1 cellular context compared by ENCODE assay signal in the genomic region with DNA sequence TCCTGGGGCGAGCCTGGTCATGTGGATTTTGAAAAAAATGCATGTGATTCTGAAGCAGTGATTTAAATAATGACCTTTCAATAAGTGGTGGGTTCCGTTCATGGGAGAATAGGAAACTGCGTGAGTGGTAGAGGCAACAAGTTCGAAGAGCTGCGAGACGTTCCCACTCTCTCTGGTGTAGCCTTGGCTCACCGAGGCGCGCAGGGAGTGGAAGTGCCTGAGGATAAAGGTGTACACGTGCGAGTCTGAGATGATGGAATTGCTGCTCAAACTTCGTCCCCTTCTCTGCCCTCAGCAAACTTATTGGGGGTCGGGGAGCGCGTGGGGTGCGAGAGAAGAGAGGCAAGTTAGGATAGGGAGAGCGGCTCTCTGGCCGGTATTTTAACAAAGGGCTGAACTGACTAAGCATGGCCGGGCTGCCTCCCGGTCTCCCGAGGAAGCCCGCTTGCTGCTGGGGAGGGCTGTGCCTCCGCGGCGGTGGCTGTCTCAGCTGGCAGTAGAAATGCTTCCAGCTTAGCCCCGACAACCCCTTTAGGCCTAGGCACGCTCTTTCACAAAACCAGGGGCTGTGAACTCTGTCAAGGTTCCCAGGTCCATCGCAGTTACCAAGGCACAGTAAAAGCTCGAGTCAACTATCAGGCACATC.
TF ChIP-seq lines count a peak whose summit lies in the region.

No MANE protein-coding gene starts in this region.

TF ChIP-seq in GM12878, 131 proteins besides CTCF, POLR2A, EP300 and RAD21:
- TF ChIP-seq, protein P1, sequence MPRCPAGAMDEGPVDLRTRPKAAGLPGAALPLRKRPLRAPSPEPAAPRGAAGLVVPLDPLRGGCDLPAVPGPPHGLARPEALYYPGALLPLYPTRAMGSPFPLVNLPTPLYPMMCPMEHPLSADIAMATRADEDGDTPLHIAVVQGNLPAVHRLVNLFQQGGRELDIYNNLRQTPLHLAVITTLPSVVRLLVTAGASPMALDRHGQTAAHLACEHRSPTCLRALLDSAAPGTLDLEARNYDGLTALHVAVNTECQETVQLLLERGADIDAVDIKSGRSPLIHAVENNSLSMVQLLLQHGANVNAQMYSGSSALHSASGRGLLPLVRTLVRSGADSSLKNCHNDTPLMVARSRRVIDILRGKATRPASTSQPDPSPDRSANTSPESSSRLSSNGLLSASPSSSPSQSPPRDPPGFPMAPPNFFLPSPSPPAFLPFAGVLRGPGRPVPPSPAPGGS (IDR thresholded peaks at IDR 0.05; ENCODE audit: borderline replicate concordance, insufficient read depth, low read depth, low read length, poor library complexity, severe bottlenecking) = no peak
- TF ChIP-seq, protein P2, sequence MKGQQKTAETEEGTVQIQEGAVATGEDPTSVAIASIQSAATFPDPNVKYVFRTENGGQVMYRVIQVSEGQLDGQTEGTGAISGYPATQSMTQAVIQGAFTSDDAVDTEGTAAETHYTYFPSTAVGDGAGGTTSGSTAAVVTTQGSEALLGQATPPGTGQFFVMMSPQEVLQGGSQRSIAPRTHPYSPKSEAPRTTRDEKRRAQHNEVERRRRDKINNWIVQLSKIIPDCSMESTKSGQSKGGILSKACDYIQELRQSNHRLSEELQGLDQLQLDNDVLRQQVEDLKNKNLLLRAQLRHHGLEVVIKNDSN (IDR thresholded peaks at IDR 0.05; ENCODE audit: borderline replicate concordance, extremely low read length, insufficient read depth, low read depth, low read length) = no peak
- TF ChIP-seq ETV6 (conservative IDR thresholded peaks at IDR 0.05 in 1 of 2, IDR thresholded peaks at IDR 0.05 in 1 of 2; ENCODE audit: borderline replicate concordance in 1 of 2, low read depth in 1 of 2) (0 out of 4 replicates have a peak, but pooled peaks of 1 of the 2 experiments have one; percentile 19), SP1 (IDR thresholded peaks at IDR 0.05; ENCODE audit: low read depth, low read length) (no peak), RUNX3 (IDR thresholded peaks at IDR 0.05; ENCODE audit: low read length) (peak; percentile 28; the same call in 1 of the 2 replicates), MYC (IDR thresholded peaks at IDR 0.05; ENCODE audit: insufficient read depth, insufficient read length, insufficient replicate concordance, low read length, severe bottlenecking) (peak; percentile 29), ZNF384 (IDR thresholded peaks at IDR 0.05; ENCODE audit: borderline replicate concordance, low read depth, low read length) (0 out of 2 replicates have a peak, but pooled peaks have one; percentile 1), NFXL1 (IDR thresholded peaks at IDR 0.05; ENCODE audit: borderline replicate concordance) (no peak), EGR1 (IDR thresholded peaks at IDR 0.05; ENCODE audit: borderline replicate concordance in 1 of 2, low read depth in 2 of 2, low read length in 2 of 2) (no peak), LARP7 (IDR thresholded peaks at IDR 0.05) (0 out of 2 replicates have a peak, but pooled peaks have one; percentile 25), POLR2AphosphoS5 (IDR thresholded peaks at IDR 0.05; ENCODE audit: low read length) (peak; percentile 72; the same call in 1 of the 2 replicates), YY1 (IDR thresholded peaks at IDR 0.05; ENCODE audit: low read depth, low read length) (peak; percentile 22; the same call in 1 of the 2 replicates), CBFB (IDR thresholded peaks at IDR 0.05; ENCODE audit: low read depth) (peak; percentile 43; the same call in 1 of the 2 replicates), RFX5 (IDR thresholded peaks at IDR 0.05; ENCODE audit: low read depth, low read length) (no peak), ZNF24 (IDR thresholded peaks at IDR 0.05) (no peak), POU2F2 (IDR thresholded peaks at IDR 0.05; ENCODE audit: borderline replicate concordance, low read depth, low read length) (0 out of 3 replicates have a peak, but pooled peaks have one; percentile 26), ZNF207 (IDR thresholded peaks at IDR 0.05; ENCODE audit: borderline replicate concordance) (0 out of 2 replicates have a peak, but pooled peaks have one; percentile 57)
TF ChIP-seq in GM12878: peak in this region for 10.
